In the genomic region with DNA sequence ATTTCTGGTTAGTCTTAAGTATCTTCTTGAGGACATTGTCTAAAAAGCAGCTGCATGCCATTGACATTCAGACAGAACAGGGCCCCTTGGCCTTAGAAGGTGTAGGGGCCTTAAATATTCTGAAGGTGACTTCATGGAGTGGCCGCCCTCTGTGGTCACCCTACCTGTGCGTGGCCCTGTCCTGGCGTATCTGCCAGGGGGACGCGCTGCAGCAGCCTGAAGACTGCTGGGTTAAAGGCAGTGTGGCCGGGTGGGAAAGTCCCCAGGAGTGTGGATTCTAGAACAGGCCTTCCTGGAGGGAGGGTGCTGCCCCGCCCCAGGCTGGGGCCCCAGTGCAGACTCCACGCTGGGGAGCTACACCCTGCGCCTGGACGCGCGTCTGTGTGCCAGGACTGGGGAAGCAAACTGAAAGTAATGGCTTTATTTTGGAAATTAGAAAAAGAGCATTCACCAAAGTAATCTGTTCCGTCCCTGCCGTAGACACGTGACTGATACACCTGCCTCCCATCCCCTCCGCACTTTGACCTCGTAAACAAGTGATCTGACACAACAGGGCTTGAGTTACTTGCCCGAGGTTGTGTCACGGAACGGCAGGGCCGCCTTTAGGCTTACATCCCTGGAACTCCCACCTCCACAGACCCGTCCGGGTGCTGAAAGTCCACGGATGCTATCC, we compare ENCODE assay signal across 8 cellular contexts. TPM values are rescaled to one million over a fixed set of nuclear protein-coding genes. Genes with fewer than 3 reads are reported as not detected.
DNase-seq lines count a peak whose midpoint lies in the region; ATAC-seq and TF ChIP-seq lines count a peak whose summit lies in the region.

No MANE protein-coding gene starts in this region.

- BruUV-seq in A673 (replicated peaks; lab: Mats Ljungman, UMichigan), result no TSS peak

- TF ChIP-seq POLR2A in vagina (IDR thresholded peaks at IDR 0.05), result no peak

- CTCF ChIA-PET in A673 (lab: Charles Lee), result no interaction called here

- H3K4me1 ChIP-seq in A673 (ENCODE audit: insufficient read depth, low read length, poor library complexity, severe bottlenecking) (peaks cover 13% of the 10 kb centered on the region), HAP-1 (peaks cover 5% of the 10 kb centered on the region; the same call in 1 of the 2 replicates), endocrine pancreas (ENCODE audit: control insufficient read depth, insufficient read depth, low read length) (peaks cover 7% of the 10 kb centered on the region), vagina (peaks cover 46% of the 10 kb centered on the region)

- TF ChIP-seq RAD21 in neural cell (conservative IDR thresholded peaks at IDR 0.05), result no peak

- H3K9me3 ChIP-seq in A673 (ENCODE audit: low read depth, low read length, poor library complexity, severe bottlenecking) (no peaks in the 10 kb centered on the region), HAP-1 (no peaks in the 10 kb centered on the region), endocrine pancreas (ENCODE audit: control insufficient read depth, low read length) (no peaks in the 10 kb centered on the region), neural cell (ENCODE audit: low read length) (no peaks in the 10 kb centered on the region), vagina (no peaks in the 10 kb centered on the region)

- H2AFZ ChIP-seq in neural cell (ENCODE audit: low read depth, low read length), result no peak overlapping the region

- H3K27me3 ChIP-seq in A673 (replicated peaks; ENCODE audit: insufficient read depth, low read depth, low read length, poor library complexity) (no peaks in the 10 kb centered on the region), HAP-1 (ENCODE audit: low read depth) (no peaks in the 10 kb centered on the region), endocrine pancreas (ENCODE audit: control insufficient read depth, insufficient read depth, low read length) (no peaks in the 10 kb centered on the region), neural cell (ENCODE audit: insufficient read depth, low read depth, low read length) (peaks cover 20% of the 10 kb centered on the region), vagina (no peaks in the 10 kb centered on the region)

- no peaks in the 10 kb centered on the region for H3K79me2 ChIP-seq in neural cell (replicated peaks; ENCODE audit: insufficient read depth, low read length)

- no peaks in the 10 kb centered on the region for H3F3A ChIP-seq in neural cell (ENCODE audit: insufficient read depth, low read length, poor library complexity, severe bottlenecking)

- peak overlapping the region; percentile 90 for H3K27ac ChIP-seq in A673 (ENCODE audit: low read depth, low read length, poor library complexity, severe bottlenecking)
- no peak overlapping the region for H3K27ac ChIP-seq in neural cell (ENCODE audit: low read length)
- H3K27ac ChIP-seq in vagina, result peak overlapping the region; percentile 95

- TF ChIP-seq EP300 in neural cell (conservative IDR thresholded peaks at IDR 0.05; ENCODE audit: poor library complexity, severe bottlenecking), result no peak

- POLR2A ChIA-PET in A673 (lab: Charles Lee; ENCODE audit: low non-redundant PET), result no interaction called here

- ATAC-seq in HG03442 (IDR thresholded peaks at IDR 0.05; ENCODE audit: unreplicated experiment), result no peak

- H3K9me2 ChIP-seq in neural cell (ENCODE audit: insufficient read depth, low read length), result no peaks in the 10 kb centered on the region

- H3K36me3 ChIP-seq in A673 (ENCODE audit: insufficient read depth, low read length, poor library complexity, severe bottlenecking) (peaks cover 8% of the 10 kb centered on the region), HAP-1 (replicated peaks) (peaks cover 6% of the 10 kb centered on the region), endocrine pancreas (ENCODE audit: control insufficient read depth, insufficient read depth, low read length) (no peaks in the 10 kb centered on the region), neural cell (ENCODE audit: insufficient read depth, low read length) (no peaks in the 10 kb centered on the region), vagina (no peaks in the 10 kb centered on the region)

- peak overlapping the region; percentile 27 for H3K9ac ChIP-seq in endocrine pancreas (ENCODE audit: control insufficient read depth, insufficient read depth, low read length)
- no peak overlapping the region for H3K9ac ChIP-seq in neural cell (ENCODE audit: low read length)

- H4K20me1 ChIP-seq in neural cell (ENCODE audit: insufficient read depth), result no peaks in the 10 kb centered on the region

- no peak for TF ChIP-seq CTCF in A673 (conservative IDR thresholded peaks at IDR 0.05; ENCODE audit: low read depth, low read length)
- no peak for TF ChIP-seq CTCF in neural cell (IDR thresholded peaks at IDR 0.05; ENCODE audit: poor library complexity, severe bottlenecking)
- TF ChIP-seq CTCF in vagina (IDR thresholded peaks at IDR 0.05), result no peak

- intact Hi-C loops in A673 (cut with micrococcal nuclease; ENCODE audit: unreplicated experiment) (loop anchor here (10.0 kb wide), 2 partner anchors 52 to 58 kb away; no protein-coding TSS in a partner anchor), vagina (cut with DNase I) (no loop called here)

- H3K4me3 ChIP-seq in A673 (ENCODE audit: low read depth, low read length, poor library complexity, severe bottlenecking), result peak overlapping the region; percentile 94
- peak overlapping the region; percentile 43 for H3K4me3 ChIP-seq in HAP-1
- no peak overlapping the region for H3K4me3 ChIP-seq in endocrine pancreas (ENCODE audit: control insufficient read depth, insufficient read depth, low read length)
- peak overlapping the region; percentile 63 for H3K4me3 ChIP-seq in neural cell (ENCODE audit: low read length)
- H3K4me3 ChIP-seq in vagina, result peak overlapping the region; percentile 66 to 87

- in situ Hi-C loops in HAP-1 (cut with MboI; ENCODE audit: low sequenced_read_pairs), result no loop called here

- H3K4me2 ChIP-seq in neural cell (ENCODE audit: low read length), result no peak overlapping the region

- no peak for DNase-seq in A673 (ENCODE audit: low spot score)
- no peak for DNase-seq in HAP-1 (ENCODE audit: low spot score in 2 of 2)
- peak; percentile 42 to 55 for DNase-seq in activated CD4-positive, alpha-beta T cell treated with anti-CD3 and anti-CD28 coated beads for 4 hours
- no peak for DNase-seq in vagina (ENCODE audit: extremely low spot score in 2 of 2)
- no peak for DNase-seq in NCI-H2107 treated with DMSO at 0.1 percent for 48 hours (lab: John Stamatoyannopoulos, UW; ENCODE audit: unreplicated experiment)

TF ChIP-seq in neural cell, 6 proteins besides CTCF, POLR2A, EP300 and RAD21:
- no peak for TF ChIP-seq TAF1 (IDR thresholded peaks at IDR 0.05; ENCODE audit: low read depth)
- no peak for TF ChIP-seq EZH2 (IDR thresholded peaks at IDR 0.05; ENCODE audit: borderline replicate concordance, insufficient read depth, low read length, poor library complexity, severe bottlenecking)
- no peak for TF ChIP-seq POLR2AphosphoS5 (IDR thresholded peaks at IDR 0.05)
- TF ChIP-seq MXI1 (conservative IDR thresholded peaks at IDR 0.05; ENCODE audit: poor library complexity, severe bottlenecking), result no peak
- TF ChIP-seq, protein P1, sequence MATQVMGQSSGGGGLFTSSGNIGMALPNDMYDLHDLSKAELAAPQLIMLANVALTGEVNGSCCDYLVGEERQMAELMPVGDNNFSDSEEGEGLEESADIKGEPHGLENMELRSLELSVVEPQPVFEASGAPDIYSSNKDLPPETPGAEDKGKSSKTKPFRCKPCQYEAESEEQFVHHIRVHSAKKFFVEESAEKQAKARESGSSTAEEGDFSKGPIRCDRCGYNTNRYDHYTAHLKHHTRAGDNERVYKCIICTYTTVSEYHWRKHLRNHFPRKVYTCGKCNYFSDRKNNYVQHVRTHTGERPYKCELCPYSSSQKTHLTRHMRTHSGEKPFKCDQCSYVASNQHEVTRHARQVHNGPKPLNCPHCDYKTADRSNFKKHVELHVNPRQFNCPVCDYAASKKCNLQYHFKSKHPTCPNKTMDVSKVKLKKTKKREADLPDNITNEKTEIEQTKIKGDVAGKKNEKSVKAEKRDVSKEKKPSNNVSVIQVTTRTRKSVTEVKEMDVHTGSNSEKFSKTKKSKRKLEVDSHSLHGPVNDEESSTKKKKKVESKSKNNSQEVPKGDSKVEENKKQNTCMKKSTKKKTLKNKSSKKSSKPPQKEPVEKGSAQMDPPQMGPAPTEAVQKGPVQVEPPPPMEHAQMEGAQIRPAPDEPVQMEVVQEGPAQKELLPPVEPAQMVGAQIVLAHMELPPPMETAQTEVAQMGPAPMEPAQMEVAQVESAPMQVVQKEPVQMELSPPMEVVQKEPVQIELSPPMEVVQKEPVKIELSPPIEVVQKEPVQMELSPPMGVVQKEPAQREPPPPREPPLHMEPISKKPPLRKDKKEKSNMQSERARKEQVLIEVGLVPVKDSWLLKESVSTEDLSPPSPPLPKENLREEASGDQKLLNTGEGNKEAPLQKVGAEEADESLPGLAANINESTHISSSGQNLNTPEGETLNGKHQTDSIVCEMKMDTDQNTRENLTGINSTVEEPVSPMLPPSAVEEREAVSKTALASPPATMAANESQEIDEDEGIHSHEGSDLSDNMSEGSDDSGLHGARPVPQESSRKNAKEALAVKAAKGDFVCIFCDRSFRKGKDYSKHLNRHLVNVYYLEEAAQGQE (IDR thresholded peaks at IDR 0.05; ENCODE audit: borderline replicate concordance), result no peak
- TF ChIP-seq SMC3 (conservative IDR thresholded peaks at IDR 0.05; ENCODE audit: poor library complexity), result no peak

RNA-seq across cellular contexts. Expression of a gene that starts 1.8 kb away (rescaled TPM):
- 68.7 and 69.6 TPM in 2 replicates for total RNA-seq in A673 (2021)
- 8.4 and 9.3 TPM in 2 replicates for polyA plus RNA-seq in neural cell
- polyA minus RNA-seq in neural cell, result 18.3 and 20.2 TPM in 2 replicates
- 34.4 TPM for total RNA-seq in vagina

Comparison
In these comparisons a context has a peak if more than half of its experiments do, and no peak if none do; other contexts are left out.
1. DNase-seq: peak in activated CD4-positive, alpha-beta T cell treated with anti-CD3 and anti-CD28 coated beads for 4 hours (2 of 2); none in A673 (single experiment), HAP-1 (0 of 2), vagina (0 of 2) and NCI-H2107 treated with DMSO at 0.1 percent for 48 hours (single experiment).